Comparison of ENCODE assay signal across 1 cellular context in the genomic region with DNA sequence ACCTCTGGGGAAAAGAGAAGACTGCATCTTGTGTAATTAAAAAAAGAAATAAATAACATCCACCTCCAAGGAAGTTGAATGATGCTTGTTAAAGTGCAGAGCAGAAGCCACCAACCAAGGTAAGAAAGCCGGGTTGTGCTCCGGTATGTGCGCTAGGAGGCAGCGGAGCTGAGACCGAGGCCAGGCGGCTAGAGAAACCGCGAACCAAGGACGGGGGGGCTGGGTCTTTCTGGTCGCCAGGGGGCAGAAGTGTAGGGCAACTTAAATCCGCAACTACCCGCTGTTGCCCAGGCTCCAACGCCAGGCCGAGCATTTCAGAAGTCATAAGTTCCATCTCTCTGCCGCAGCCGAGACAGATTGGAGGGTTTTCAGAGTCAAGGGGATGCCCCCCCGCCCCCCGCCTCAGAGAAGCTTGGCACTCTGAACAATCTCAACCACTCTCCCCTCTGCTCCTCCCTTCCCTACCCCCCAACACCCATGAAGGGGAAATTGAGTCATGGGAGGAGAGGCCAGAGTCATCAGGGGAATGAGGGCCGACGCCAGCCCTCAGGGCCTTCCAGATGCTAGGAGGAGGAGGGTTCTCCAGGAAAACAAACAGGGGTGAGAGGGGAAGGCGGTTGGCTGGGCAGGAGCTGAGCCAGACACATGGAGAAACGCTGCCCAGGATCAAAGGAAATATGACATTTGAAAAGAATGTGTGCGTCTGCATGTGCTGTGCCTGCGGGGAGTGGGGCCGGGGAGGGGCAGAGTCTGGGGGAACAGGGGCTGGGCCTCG.
TF ChIP-seq lines count a peak whose summit lies in the region.

No MANE protein-coding gene starts in this region.

TF ChIP-seq in HepG2, 621 proteins besides CTCF, POLR2A, EP300 and RAD21 (continued from another document and continues in another):
- TF ChIP-seq, protein P1, sequence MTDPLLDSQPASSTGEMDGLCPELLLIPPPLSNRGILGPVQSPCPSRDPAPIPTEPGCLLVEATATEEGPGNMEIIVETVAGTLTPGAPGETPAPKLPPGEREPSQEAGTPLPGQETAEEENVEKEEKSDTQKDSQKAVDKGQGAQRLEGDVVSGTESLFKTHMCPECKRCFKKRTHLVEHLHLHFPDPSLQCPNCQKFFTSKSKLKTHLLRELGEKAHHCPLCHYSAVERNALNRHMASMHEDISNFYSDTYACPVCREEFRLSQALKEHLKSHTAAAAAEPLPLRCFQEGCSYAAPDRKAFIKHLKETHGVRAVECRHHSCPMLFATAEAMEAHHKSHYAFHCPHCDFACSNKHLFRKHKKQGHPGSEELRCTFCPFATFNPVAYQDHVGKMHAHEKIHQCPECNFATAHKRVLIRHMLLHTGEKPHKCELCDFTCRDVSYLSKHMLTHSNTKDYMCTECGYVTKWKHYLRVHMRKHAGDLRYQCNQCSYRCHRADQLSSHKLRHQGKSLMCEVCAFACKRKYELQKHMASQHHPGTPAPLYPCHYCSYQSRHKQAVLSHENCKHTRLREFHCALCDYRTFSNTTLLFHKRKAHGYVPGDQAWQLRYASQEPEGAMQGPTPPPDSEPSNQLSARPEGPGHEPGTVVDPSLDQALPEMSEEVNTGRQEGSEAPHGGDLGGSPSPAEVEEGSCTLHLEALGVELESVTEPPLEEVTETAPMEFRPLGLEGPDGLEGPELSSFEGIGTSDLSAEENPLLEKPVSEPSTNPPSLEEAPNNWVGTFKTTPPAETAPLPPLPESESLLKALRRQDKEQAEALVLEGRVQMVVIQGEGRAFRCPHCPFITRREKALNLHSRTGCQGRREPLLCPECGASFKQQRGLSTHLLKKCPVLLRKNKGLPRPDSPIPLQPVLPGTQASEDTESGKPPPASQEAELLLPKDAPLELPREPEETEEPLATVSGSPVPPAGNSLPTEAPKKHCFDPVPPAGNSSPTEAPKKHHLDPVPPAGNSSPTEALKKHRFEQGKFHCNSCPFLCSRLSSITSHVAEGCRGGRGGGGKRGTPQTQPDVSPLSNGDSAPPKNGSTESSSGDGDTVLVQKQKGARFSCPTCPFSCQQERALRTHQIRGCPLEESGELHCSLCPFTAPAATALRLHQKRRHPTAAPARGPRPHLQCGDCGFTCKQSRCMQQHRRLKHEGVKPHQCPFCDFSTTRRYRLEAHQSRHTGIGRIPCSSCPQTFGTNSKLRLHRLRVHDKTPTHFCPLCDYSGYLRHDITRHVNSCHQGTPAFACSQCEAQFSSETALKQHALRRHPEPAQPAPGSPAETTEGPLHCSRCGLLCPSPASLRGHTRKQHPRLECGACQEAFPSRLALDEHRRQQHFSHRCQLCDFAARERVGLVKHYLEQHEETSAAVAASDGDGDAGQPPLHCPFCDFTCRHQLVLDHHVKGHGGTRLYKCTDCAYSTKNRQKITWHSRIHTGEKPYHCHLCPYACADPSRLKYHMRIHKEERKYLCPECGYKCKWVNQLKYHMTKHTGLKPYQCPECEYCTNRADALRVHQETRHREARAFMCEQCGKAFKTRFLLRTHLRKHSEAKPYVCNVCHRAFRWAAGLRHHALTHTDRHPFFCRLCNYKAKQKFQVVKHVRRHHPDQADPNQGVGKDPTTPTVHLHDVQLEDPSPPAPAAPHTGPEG (CRISPR knock-in tag; IDR thresholded peaks at IDR 0.05): peak; percentile 78; the same call in 1 of the 2 replicates
- TF ChIP-seq BRCA1 (CRISPR knock-in tag; IDR thresholded peaks at IDR 0.05): no peak
- TF ChIP-seq SYNCRIP (IDR thresholded peaks at IDR 0.05; ENCODE audit: insufficient read depth, low read depth, low read length): no peak
- TF ChIP-seq, protein P2, sequence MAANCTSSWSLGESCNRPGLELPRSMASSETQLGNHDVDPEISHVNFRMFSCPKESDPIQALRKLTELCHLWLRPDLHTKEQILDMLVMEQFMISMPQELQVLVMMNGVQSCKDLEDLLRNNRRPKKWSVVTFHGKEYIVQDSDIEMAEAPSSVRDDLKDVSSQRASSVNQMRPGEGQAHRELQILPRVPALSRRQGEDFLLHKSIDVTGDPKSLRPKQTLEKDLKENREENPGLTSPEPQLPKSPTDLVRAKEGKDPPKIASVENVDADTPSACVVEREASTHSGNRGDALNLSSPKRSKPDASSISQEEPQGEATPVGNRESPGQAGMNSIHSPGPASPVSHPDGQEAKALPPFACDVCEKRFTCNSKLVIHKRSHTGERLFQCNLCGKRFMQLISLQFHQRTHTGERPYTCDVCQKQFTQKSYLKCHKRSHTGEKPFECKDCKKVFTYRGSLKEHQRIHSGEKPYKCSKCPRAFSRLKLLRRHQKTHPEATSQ (CRISPR knock-in tag; IDR thresholded peaks at IDR 0.05; ENCODE audit: borderline replicate concordance): peak; percentile 72; the same call in 1 of the 2 replicates
- TF ChIP-seq PHB2 (IDR thresholded peaks at IDR 0.05; ENCODE audit: partially characterized antibody): no peak
- peak; percentile 78; the same call in 1 of the 2 replicates for TF ChIP-seq ZNF557 (CRISPR knock-in tag; IDR thresholded peaks at IDR 0.05)
- TF ChIP-seq, protein P3, sequence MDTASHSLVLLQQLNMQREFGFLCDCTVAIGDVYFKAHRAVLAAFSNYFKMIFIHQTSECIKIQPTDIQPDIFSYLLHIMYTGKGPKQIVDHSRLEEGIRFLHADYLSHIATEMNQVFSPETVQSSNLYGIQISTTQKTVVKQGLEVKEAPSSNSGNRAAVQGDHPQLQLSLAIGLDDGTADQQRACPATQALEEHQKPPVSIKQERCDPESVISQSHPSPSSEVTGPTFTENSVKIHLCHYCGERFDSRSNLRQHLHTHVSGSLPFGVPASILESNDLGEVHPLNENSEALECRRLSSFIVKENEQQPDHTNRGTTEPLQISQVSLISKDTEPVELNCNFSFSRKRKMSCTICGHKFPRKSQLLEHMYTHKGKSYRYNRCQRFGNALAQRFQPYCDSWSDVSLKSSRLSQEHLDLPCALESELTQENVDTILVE (CRISPR knock-in tag; IDR thresholded peaks at IDR 0.05): no peak
- no peak for TF ChIP-seq SRF (IDR thresholded peaks at IDR 0.05; ENCODE audit: low read depth, low read length)
- TF ChIP-seq, protein P4, sequence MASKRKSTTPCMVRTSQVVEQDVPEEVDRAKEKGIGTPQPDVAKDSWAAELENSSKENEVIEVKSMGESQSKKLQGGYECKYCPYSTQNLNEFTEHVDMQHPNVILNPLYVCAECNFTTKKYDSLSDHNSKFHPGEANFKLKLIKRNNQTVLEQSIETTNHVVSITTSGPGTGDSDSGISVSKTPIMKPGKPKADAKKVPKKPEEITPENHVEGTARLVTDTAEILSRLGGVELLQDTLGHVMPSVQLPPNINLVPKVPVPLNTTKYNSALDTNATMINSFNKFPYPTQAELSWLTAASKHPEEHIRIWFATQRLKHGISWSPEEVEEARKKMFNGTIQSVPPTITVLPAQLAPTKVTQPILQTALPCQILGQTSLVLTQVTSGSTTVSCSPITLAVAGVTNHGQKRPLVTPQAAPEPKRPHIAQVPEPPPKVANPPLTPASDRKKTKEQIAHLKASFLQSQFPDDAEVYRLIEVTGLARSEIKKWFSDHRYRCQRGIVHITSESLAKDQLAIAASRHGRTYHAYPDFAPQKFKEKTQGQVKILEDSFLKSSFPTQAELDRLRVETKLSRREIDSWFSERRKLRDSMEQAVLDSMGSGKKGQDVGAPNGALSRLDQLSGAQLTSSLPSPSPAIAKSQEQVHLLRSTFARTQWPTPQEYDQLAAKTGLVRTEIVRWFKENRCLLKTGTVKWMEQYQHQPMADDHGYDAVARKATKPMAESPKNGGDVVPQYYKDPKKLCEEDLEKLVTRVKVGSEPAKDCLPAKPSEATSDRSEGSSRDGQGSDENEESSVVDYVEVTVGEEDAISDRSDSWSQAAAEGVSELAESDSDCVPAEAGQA (IDR thresholded peaks at IDR 0.05; ENCODE audit: low read depth): peak; percentile 76; the same call in 1 of the 2 replicates
- TF ChIP-seq, protein P4 (CRISPR knock-in tag; IDR thresholded peaks at IDR 0.05; ENCODE audit: borderline replicate concordance): no peak
- no peak for TF ChIP-seq ZNF431 (CRISPR knock-in tag; IDR thresholded peaks at IDR 0.05; ENCODE audit: borderline replicate concordance, low read depth)
- TF ChIP-seq KLF9 (CRISPR knock-in tag; IDR thresholded peaks at IDR 0.05; ENCODE audit: low read depth): peak; percentile 79; the same call in 1 of the 2 replicates
- TF ChIP-seq ZNF121 (CRISPR knock-in tag; IDR thresholded peaks at IDR 0.05): peak; percentile 62
- TF ChIP-seq HNF4G (IDR thresholded peaks at IDR 0.05; ENCODE audit: borderline replicate concordance, low read depth, low read length): no peak; the same call in 1 of the 2 replicates
- no peak for TF ChIP-seq HNF4G (CRISPR knock-in tag; IDR thresholded peaks at IDR 0.05; ENCODE audit: borderline replicate concordance, low read depth)
- TF ChIP-seq, protein P5, sequence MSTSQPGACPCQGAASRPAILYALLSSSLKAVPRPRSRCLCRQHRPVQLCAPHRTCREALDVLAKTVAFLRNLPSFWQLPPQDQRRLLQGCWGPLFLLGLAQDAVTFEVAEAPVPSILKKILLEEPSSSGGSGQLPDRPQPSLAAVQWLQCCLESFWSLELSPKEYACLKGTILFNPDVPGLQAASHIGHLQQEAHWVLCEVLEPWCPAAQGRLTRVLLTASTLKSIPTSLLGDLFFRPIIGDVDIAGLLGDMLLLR (CRISPR knock-in tag; IDR thresholded peaks at IDR 0.05): peak; percentile 74; the same call in 1 of the 2 replicates
- TF ChIP-seq TBX2 (CRISPR knock-in tag; IDR thresholded peaks at IDR 0.05; ENCODE audit: borderline replicate concordance): peak; percentile 54; the same call in 1 of the 2 replicates
- TF ChIP-seq, protein P6, sequence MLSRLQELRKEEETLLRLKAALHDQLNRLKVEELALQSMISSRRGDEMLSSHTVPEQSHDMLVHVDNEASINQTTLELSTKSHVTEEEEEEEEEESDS (CRISPR knock-in tag; IDR thresholded peaks at IDR 0.05; ENCODE audit: borderline replicate concordance): no peak; the same call in none of the 2 replicates
- TF ChIP-seq, protein P7, sequence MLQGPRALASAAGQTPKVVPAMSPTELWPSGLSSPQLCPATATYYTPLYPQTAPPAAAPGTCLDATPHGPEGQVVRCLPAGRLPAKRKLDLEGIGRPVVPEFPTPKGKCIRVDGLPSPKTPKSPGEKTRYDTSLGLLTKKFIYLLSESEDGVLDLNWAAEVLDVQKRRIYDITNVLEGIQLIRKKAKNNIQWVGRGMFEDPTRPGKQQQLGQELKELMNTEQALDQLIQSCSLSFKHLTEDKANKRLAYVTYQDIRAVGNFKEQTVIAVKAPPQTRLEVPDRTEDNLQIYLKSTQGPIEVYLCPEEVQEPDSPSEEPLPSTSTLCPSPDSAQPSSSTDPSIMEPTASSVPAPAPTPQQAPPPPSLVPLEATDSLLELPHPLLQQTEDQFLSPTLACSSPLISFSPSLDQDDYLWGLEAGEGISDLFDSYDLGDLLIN (CRISPR knock-in tag; IDR thresholded peaks at IDR 0.05; ENCODE audit: borderline replicate concordance): no peak
- TF ChIP-seq, protein P8, sequence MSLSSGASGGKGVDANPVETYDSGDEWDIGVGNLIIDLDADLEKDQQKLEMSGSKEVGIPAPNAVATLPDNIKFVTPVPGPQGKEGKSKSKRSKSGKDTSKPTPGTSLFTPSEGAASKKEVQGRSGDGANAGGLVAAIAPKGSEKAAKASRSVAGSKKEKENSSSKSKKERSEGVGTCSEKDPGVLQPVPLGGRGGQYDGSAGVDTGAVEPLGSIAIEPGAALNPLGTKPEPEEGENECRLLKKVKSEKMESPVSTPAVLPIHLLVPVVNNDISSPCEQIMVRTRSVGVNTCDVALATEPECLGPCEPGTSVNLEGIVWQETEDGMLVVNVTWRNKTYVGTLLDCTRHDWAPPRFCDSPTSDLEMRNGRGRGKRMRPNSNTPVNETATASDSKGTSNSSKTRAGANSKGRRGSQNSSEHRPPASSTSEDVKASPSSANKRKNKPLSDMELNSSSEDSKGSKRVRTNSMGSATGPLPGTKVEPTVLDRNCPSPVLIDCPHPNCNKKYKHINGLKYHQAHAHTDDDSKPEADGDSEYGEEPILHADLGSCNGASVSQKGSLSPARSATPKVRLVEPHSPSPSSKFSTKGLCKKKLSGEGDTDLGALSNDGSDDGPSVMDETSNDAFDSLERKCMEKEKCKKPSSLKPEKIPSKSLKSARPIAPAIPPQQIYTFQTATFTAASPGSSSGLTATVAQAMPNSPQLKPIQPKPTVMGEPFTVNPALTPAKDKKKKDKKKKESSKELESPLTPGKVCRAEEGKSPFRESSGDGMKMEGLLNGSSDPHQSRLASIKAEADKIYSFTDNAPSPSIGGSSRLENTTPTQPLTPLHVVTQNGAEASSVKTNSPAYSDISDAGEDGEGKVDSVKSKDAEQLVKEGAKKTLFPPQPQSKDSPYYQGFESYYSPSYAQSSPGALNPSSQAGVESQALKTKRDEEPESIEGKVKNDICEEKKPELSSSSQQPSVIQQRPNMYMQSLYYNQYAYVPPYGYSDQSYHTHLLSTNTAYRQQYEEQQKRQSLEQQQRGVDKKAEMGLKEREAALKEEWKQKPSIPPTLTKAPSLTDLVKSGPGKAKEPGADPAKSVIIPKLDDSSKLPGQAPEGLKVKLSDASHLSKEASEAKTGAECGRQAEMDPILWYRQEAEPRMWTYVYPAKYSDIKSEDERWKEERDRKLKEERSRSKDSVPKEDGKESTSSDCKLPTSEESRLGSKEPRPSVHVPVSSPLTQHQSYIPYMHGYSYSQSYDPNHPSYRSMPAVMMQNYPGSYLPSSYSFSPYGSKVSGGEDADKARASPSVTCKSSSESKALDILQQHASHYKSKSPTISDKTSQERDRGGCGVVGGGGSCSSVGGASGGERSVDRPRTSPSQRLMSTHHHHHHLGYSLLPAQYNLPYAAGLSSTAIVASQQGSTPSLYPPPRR (CRISPR knock-in tag; IDR thresholded peaks at IDR 0.05; ENCODE audit: borderline replicate concordance): peak; percentile 70
- no peak for TF ChIP-seq MATR3 (CRISPR knock-in tag; IDR thresholded peaks at IDR 0.05)
- TF ChIP-seq ZNF883 (CRISPR knock-in tag; IDR thresholded peaks at IDR 0.05; ENCODE audit: not compliant biosample characterization): peak; percentile 69
- TF ChIP-seq SUZ12 (IDR thresholded peaks at IDR 0.05; ENCODE audit: low read depth, low read length): no peak
